8 cellular contexts compared by ENCODE assay signal in genomic region chr1:25338188-25338981, GRCh38.
DNase-seq lines count a peak whose midpoint lies in the region; ATAC-seq and TF ChIP-seq lines count a peak whose summit lies in the region.

TMEM50A (plus strand) TSS chr1:25338334; CDS start chr1:25340487, 2,153 bp downstream.

- no peak for TF ChIP-seq CTCF in choroid plexus epithelial cell (conservative IDR thresholded peaks at IDR 0.05; ENCODE audit: low read depth, low read length)

- H3K4me3 ChIP-seq in choroid plexus epithelial cell (ENCODE audit: low read depth, low read length) = peak within 1 kb of the TSS; percentile 97

- peak; percentile 50 for ATAC-seq in GM19043 (IDR thresholded peaks at IDR 0.05; ENCODE audit: low read depth, unreplicated experiment)
- peak; percentile 73 for ATAC-seq in HG03354 (IDR thresholded peaks at IDR 0.05; ENCODE audit: poor library complexity, severe bottlenecking, unreplicated experiment)

- DNase-seq in Ammon's horn (ENCODE audit: low spot score) (peak; percentile 87), NCI-H524 (lab: John Stamatoyannopoulos, UW) (peak; percentile 68 to 76), choroid plexus epithelial cell (ENCODE audit: low read depth) (peak; percentile 85), kidney glomerular epithelial cell (lab: John Stamatoyannopoulos, UW) (peak; percentile 71)
- peak; percentile 84 to 87 for DNase-seq in activated CD4-positive, alpha-beta T cell treated with anti-CD3 and anti-CD28 coated beads for 4 hours
- peak; percentile 62 to 81 (median 76) for DNase-seq in stimulated activated CD4-positive, alpha-beta T cell treated with anti-CD3 and anti-CD28 coated beads, Interleukin-1b, Interleukin-23, amount 100 ng/mL, for 24 hours (ENCODE audit: low read depth in 4 of 4, low spot score in 1 of 4)

Comparison
In these comparisons a context has a peak if more than half of its experiments do, and no peak if none do; other contexts are left out.
1. Peak in every context shown above with its lines: DNase-seq, ATAC-seq and H3K4me3 ChIP-seq.